In the genomic region with DNA sequence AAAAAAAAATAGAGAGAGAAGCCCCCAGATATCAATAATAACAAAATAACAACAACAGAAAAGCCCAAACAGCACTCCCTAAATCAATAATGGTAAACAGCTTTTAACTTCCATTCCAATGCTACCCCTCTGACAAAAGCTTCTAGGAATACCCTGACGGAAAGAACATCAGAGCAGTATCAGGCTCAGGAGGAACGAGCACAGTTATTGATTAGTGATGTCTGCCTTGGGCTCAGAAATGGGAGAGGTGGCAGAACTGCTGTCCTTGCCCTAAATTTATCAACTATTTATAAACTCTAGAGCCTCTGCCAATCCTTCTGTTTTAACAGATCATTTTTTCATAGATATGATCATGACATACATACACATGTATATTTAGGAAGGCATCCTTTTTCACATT, we compare ENCODE assay signal across 10 cellular contexts.
"Had no signal": no experiment of that assay in that cellular context is flagged by ENCODE, and none has a peak within 500 bp of the region (broad histone marks: within the 10 kb centered on the region; RNA-seq: fewer than 3 reads in every experiment).

No MANE protein-coding gene starts in this region.

- H2AFZ ChIP-seq: GM23248, GM23338 had no signal

- H3K4me1 ChIP-seq: HAP-1 had no signal

- ATAC-seq: GM23338 had no signal

- DNase-seq: GM23248, GOT3, H7, H9, HCEC 1CT, HFFc6 had no signal

- H3K27ac ChIP-seq: GM23248 had no signal

- H3K4me3 Mint-ChIP-seq: GM23338, H9, HFFc6 had no signal

- H3K27ac Mint-ChIP-seq: GM23338, H9, HFFc6 had no signal

- H3K9me3 Mint-ChIP-seq: GM23338, H9, HFFc6 had no signal

- FAIRE-seq: H1, H54 had no signal

- H3K4me2 ChIP-seq: GM23338 had no signal

- H3K9me3 ChIP-seq: HAP-1 had no signal

- H3K9ac ChIP-seq: GM23248 had no signal

- H3K4me3 ChIP-seq: GM23248, GM23338, HAP-1 had no signal

- H3K4me1 Mint-ChIP-seq: GM23338, H9 had no signal
